In genomic region chr14:68945585-68946289, GRCh38 we compare ENCODE assay signal across 10 cellular contexts. TPM values are rescaled to one million over a fixed set of nuclear protein-coding genes. Genes with fewer than 3 reads are reported as not detected.
DNase-seq lines count a peak whose midpoint lies in the region; ATAC-seq and TF ChIP-seq lines count a peak whose summit lies in the region.
"Had no signal": no experiment of that assay in that cellular context is flagged by ENCODE, and none has a peak within 500 bp of the region (broad histone marks: within the 10 kb centered on the region; RNA-seq: fewer than 3 reads in every experiment).

No MANE protein-coding gene starts in this region.

- in situ Hi-C loops in transverse colon (cut with MboI; ENCODE audit: low pct_ligation_motif_present in 1 of 4, low pct_unique_long_range_greater_than_20kb in 1 of 4, low sequenced_read_pairs in 3 of 4), result no loop called here

- peak overlapping the region; percentile 83 for H3K27ac Mint-ChIP-seq in activated T-cell treated with anti-CD3 and anti-CD28 coated beads, Interleukin-2, amount 50 U/mL, for 24 hours
- H3K27ac Mint-ChIP-seq in activated naive CD8-positive, alpha-beta T cell treated with anti-CD3 and anti-CD28 coated beads, Interleukin-2, amount 50 U/mL, for 24 hours, result peak overlapping the region; percentile 75

- no peak overlapping the region for H3K4me3 Mint-ChIP-seq in activated T-cell treated with anti-CD3 and anti-CD28 coated beads, Interleukin-2, amount 50 U/mL, for 24 hours
- no peak overlapping the region for H3K4me3 Mint-ChIP-seq in activated naive CD8-positive, alpha-beta T cell treated with anti-CD3 and anti-CD28 coated beads, Interleukin-2, amount 50 U/mL, for 24 hours
- H3K4me3 Mint-ChIP-seq: activated T-helper 1 cell treated with anti-CD3 and anti-CD28 coated beads, Interleukin-12 subunit alpha, Interleukin-12 subunit beta, Interleukin-2, Interleukin-4 antibody, amounts not matched to agents 30 ng/mL and 10 ng/mL and 1 ng/mL, durations not matched to agents 14 hours and 24 hours and 36 hours had no signal

- peaks cover 92% of the 10 kb centered on the region for H3K4me1 Mint-ChIP-seq in activated T-cell treated with anti-CD3 and anti-CD28 coated beads, Interleukin-2, amount 50 U/mL, for 24 hours (ENCODE audit: low read depth)
- peaks cover 73% of the 10 kb centered on the region for H3K4me1 Mint-ChIP-seq in activated naive CD8-positive, alpha-beta T cell treated with anti-CD3 and anti-CD28 coated beads, Interleukin-2, amount 50 U/mL, for 24 hours

- H3K27me3 Mint-ChIP-seq in activated T-cell treated with anti-CD3 and anti-CD28 coated beads, Interleukin-2, amount 50 U/mL, for 24 hours, result no peaks in the 10 kb centered on the region
- no peaks in the 10 kb centered on the region for H3K27me3 Mint-ChIP-seq in activated naive CD8-positive, alpha-beta T cell treated with anti-CD3 and anti-CD28 coated beads, Interleukin-2, amount 50 U/mL, for 24 hours

- no peak for TF ChIP-seq POLR2A in transverse colon (IDR thresholded peaks at IDR 0.05)

- intact Hi-C loops in transverse colon (cut with DNase I; ENCODE audit: low total_unique reads), result no loop called here

- H3K9me3 ChIP-seq in transverse colon, result no peaks in the 10 kb centered on the region

- no peak overlapping the region for H3K4me3 ChIP-seq in transverse colon

- H3K27ac ChIP-seq in transverse colon, result peak overlapping the region; percentile 93 to 99 (median 96)

- H3K27me3 ChIP-seq in transverse colon, result no peaks in the 10 kb centered on the region

- WGBS in transverse colon (ENCODE audit: low coverage in 1 of 2), 2 donors, result 0 to 54% methylated on average over 1 to 11 of the region's 11 CpGs

- TF ChIP-seq EP300 in transverse colon (IDR thresholded peaks at IDR 0.05; ENCODE audit: low read depth), result no peak

- H3K9me3 Mint-ChIP-seq in activated T-cell treated with anti-CD3 and anti-CD28 coated beads, Interleukin-2, amount 50 U/mL, for 24 hours, result no peaks in the 10 kb centered on the region
- no peaks in the 10 kb centered on the region for H3K9me3 Mint-ChIP-seq in activated naive CD8-positive, alpha-beta T cell treated with anti-CD3 and anti-CD28 coated beads, Interleukin-2, amount 50 U/mL, for 24 hours
- H3K9me3 Mint-ChIP-seq: activated T-helper 1 cell treated with anti-CD3 and anti-CD28 coated beads, Interleukin-12 subunit alpha, Interleukin-12 subunit beta, Interleukin-2, Interleukin-4 antibody, amounts not matched to agents 30 ng/mL and 10 ng/mL and 1 ng/mL, durations not matched to agents 14 hours and 24 hours and 36 hours had no signal

- DNase-seq in activated T-cell treated with anti-CD3 and anti-CD28 coated beads, Interleukin-2, amount 50 U/mL, for 24 hours, result no peak
- no peak for DNase-seq in activated T-cell treated with anti-CD3 and anti-CD28 coated beads for 4 hours
- peak; percentile 61 for DNase-seq in activated naive CD8-positive, alpha-beta T cell treated with anti-CD3 and anti-CD28 coated beads, Interleukin-2, amount 50 U/mL, for 24 hours
- DNase-seq in mucosa of gallbladder (ENCODE audit: low spot score), result peak; percentile 70
- DNase-seq in transverse colon, result peak; percentile 72
- DNase-seq in stimulated activated CD4-positive, alpha-beta T cell treated with anti-CD3 and anti-CD28 coated beads, Interleukin-2, amount 100 ng/mL, for 24 hours, result no peak
- no peak for DNase-seq in activated gamma-delta T cell (lab: John Stamatoyannopoulos, UW)

- no peaks in the 10 kb centered on the region for H3K36me3 ChIP-seq in transverse colon

- ATAC-seq in activated naive CD8-positive, alpha-beta T cell treated with anti-CD3 and anti-CD28 coated beads, Interleukin-2, amount 50 U/mL, for 24 hours, result peak; percentile 75
- ATAC-seq in HG02884 (IDR thresholded peaks at IDR 0.05; ENCODE audit: unreplicated experiment), result no peak
- ATAC-seq: SK-N-SH treated with all-trans-retinoic acid at 6 μM for 48 hours had no signal

- peaks cover 3% of the 10 kb centered on the region for H3K36me3 Mint-ChIP-seq in activated T-cell treated with anti-CD3 and anti-CD28 coated beads, Interleukin-2, amount 50 U/mL, for 24 hours (ENCODE audit: low read depth)
- no peaks in the 10 kb centered on the region for H3K36me3 Mint-ChIP-seq in activated naive CD8-positive, alpha-beta T cell treated with anti-CD3 and anti-CD28 coated beads, Interleukin-2, amount 50 U/mL, for 24 hours (ENCODE audit: low read depth)

- TF ChIP-seq CTCF in transverse colon (IDR thresholded peaks at IDR 0.05), result no peak

- peaks cover 70 to 94% (median 93%) of the 10 kb centered on the region in 4 donors for H3K4me1 ChIP-seq in transverse colon

RNA-seq across cellular contexts. Expression of gene ACTN1, which starts 33.4 kb away (rescaled TPM):
- total RNA-seq in mucosa of gallbladder, result 460 TPM
- 100 to 1,000 TPM; 127 to 403 (median 197) TPM for total RNA-seq in transverse colon

Comparison
In these comparisons a context has a peak if more than half of its experiments do, and no peak if none do; other contexts are left out.
1. DNase-seq: peak in activated naive CD8-positive, alpha-beta T cell treated with anti-CD3 and anti-CD28 coated beads, Interleukin-2, amount 50 U/mL, for 24 hours (single experiment), mucosa of gallbladder (single experiment) and transverse colon (single experiment); none in activated T-cell treated with anti-CD3 and anti-CD28 coated beads, Interleukin-2, amount 50 U/mL, for 24 hours (single experiment), activated T-cell treated with anti-CD3 and anti-CD28 coated beads for 4 hours (single experiment), stimulated activated CD4-positive, alpha-beta T cell treated with anti-CD3 and anti-CD28 coated beads, Interleukin-2, amount 100 ng/mL, for 24 hours (0 of 2) and activated gamma-delta T cell (single experiment).